8 cellular contexts compared by ENCODE assay signal in genomic region chr5:128213340-128213739, GRCh38.
DNase-seq lines count a peak whose midpoint lies in the region; ATAC-seq, FAIRE-seq and TF ChIP-seq lines count a peak whose summit lies in the region.

No MANE protein-coding gene starts in this region.

- H3K4me1 Mint-ChIP-seq in stimulated activated naive CD8-positive, alpha-beta T cell treated with anti-CD3 and anti-CD28 coated beads, Interleukin-15, amount 100 ng/mL, for 72 hours: no peaks in the 10 kb centered on the region

- no peaks in the 10 kb centered on the region for H3K9me3 Mint-ChIP-seq in stimulated activated naive CD8-positive, alpha-beta T cell treated with anti-CD3 and anti-CD28 coated beads, Interleukin-15, amount 100 ng/mL, for 72 hours

- H4K20me1 ChIP-seq in PC-3 (ENCODE audit: low read length) (no peaks in the 10 kb centered on the region), GM12878 (ENCODE audit: control insufficient read depth, insufficient read depth) (no peaks in the 10 kb centered on the region)

- SMC1A ChIA-PET in GM12878 (lab: Charles Lee; ENCODE audit: uncharacterized antibody, unreplicated experiment): interaction anchor here (0.7 to 7.0 kb wide), 4 partner anchors 279 to 461 kb away, joined by 3 to 82 read pairs (median 4); no protein-coding TSS in a partner anchor

- no peak for TF ChIP-seq EP300 in GM12878 (IDR thresholded peaks at IDR 0.05; ENCODE audit: borderline replicate concordance in 1 of 2, control insufficient read depth in 1 of 2, low read depth in 2 of 2, low read length in 2 of 2)

- H3K9ac ChIP-seq in PC-3 (ENCODE audit: low read length): no peak overlapping the region
- H3K9ac ChIP-seq in GM12878 (ENCODE audit: control insufficient read depth, insufficient read depth, low read length): no peak overlapping the region

- H3K27me3 Mint-ChIP-seq in stimulated activated naive CD8-positive, alpha-beta T cell treated with anti-CD3 and anti-CD28 coated beads, Interleukin-15, amount 100 ng/mL, for 72 hours: peaks cover 8% of the 10 kb centered on the region

- CTCF ChIA-PET in PC-3 (lab: Charles Lee) (no interaction called here), GM12878 (lab: Yijun Ruan, JAX) (interaction anchor here (0.7 to 4.4 kb wide), 5 partner anchors 272 to 634 kb away, joined by 3 to 34 read pairs (median 6); no protein-coding TSS in a partner anchor)

- H3K4me2 ChIP-seq in PC-3 (ENCODE audit: low read length) (peak overlapping the region; percentile 27; the same call in 1 of the 2 replicates), GM12878 (ENCODE audit: control insufficient read depth, insufficient read depth) (no peak overlapping the region)

- ATAC-seq in PC-3 (peak; percentile 53), GM12878 (peak; percentile 83)
- no peak for ATAC-seq in stimulated activated naive CD8-positive, alpha-beta T cell treated with anti-CD3 and anti-CD28 coated beads, Interleukin-15, amount 100 ng/mL, for 72 hours

- WGBS in GM12878 (ENCODE audit: insufficient coverage, insufficient replicate concordance, low lambda C conversion rate, missing lambda C conversion rate): 17% methylated on average over 4 of the region's 4 CpGs

- H3K27ac Mint-ChIP-seq in stimulated activated naive CD8-positive, alpha-beta T cell treated with anti-CD3 and anti-CD28 coated beads, Interleukin-15, amount 100 ng/mL, for 72 hours: no peak overlapping the region

- H3K79me2 ChIP-seq in PC-3 (ENCODE audit: low read length): no peaks in the 10 kb centered on the region
- H3K79me2 ChIP-seq in GM12878 (ENCODE audit: control insufficient read depth, insufficient read depth, low read length): no peaks in the 10 kb centered on the region

- no peak for TF ChIP-seq POLR2A in GM12878 (IDR thresholded peaks at IDR 0.05; ENCODE audit: low read depth, low read length)

- no peaks in the 10 kb centered on the region; the same call in 1 of the 2 replicates for H3K27me3 ChIP-seq in BE2C
- H3K27me3 ChIP-seq in PC-3 (ENCODE audit: low read length): no peaks in the 10 kb centered on the region
- no peaks in the 10 kb centered on the region for H3K27me3 ChIP-seq in GM12878 (replicated peaks in 1 of 2; ENCODE audit: control insufficient read depth in 2 of 2, insufficient read depth in 2 of 2, low read length in 1 of 2)

- H2AFZ ChIP-seq in PC-3 (ENCODE audit: low read length) (no peak overlapping the region), GM12878 (ENCODE audit: control insufficient read depth, low read depth, low read length) (no peak overlapping the region)

- POLR2A ChIA-PET in PC-3 (lab: Charles Lee; ENCODE audit: unreplicated experiment) (no interaction called here), GM12878 (lab: Charles Lee) (no interaction called here)

- RAD21 ChIA-PET in GM12878 (lab: Charles Lee; ENCODE audit: unreplicated experiment): interaction anchor here (1.9 kb wide), 1 partner anchor 14 kb away, joined by 4 read pairs; no protein-coding TSS in a partner anchor

- FAIRE-seq in GM12878 (lab: Jason Lieb, UNC): peak; percentile 95

- H3K4me3 Mint-ChIP-seq in stimulated activated naive CD8-positive, alpha-beta T cell treated with anti-CD3 and anti-CD28 coated beads, Interleukin-15, amount 100 ng/mL, for 72 hours: no peak overlapping the region

- H3K36me3 ChIP-seq in BE2C (no peaks in the 10 kb centered on the region), PC-3 (ENCODE audit: low read depth, low read length) (no peaks in the 10 kb centered on the region), GM12878 (ENCODE audit: control insufficient read depth in 2 of 2, insufficient read depth in 2 of 2, low read length in 1 of 2) (no peaks in the 10 kb centered on the region)

- no peaks in the 10 kb centered on the region for H3K9me2 ChIP-seq in PC-3 (replicated peaks; ENCODE audit: low read length)

- no peak overlapping the region for H3K27ac ChIP-seq in PC-3 (ENCODE audit: low read length)
- H3K27ac ChIP-seq in GM12878 (ENCODE audit: control insufficient read depth, insufficient read depth): no peak overlapping the region

- H3K9me3 ChIP-seq in BE2C: no peaks in the 10 kb centered on the region
- H3K9me3 ChIP-seq in PC-3 (ENCODE audit: low read length): no peaks in the 10 kb centered on the region
- no peaks in the 10 kb centered on the region for H3K9me3 ChIP-seq in GM12878 (replicated peaks; ENCODE audit: control insufficient read depth, insufficient read depth, low read length)

- peak; percentile 86 for TF ChIP-seq CTCF in BE2C (IDR thresholded peaks at IDR 0.05; ENCODE audit: low read depth, low read length)
- TF ChIP-seq CTCF in GM13977 (IDR thresholded peaks at IDR 0.05; ENCODE audit: extremely low read depth, insufficient read depth, missing control alignments): peak; percentile 82
- peak; percentile 97 for TF ChIP-seq CTCF in PC-3 (conservative IDR thresholded peaks at IDR 0.05; ENCODE audit: low read depth, low read length)
- peak; percentile 66 to 85 (median 71); a peak in 5 of 6 replicates for TF ChIP-seq CTCF in GM12878 (IDR thresholded peaks at IDR 0.05 in 2 of 3, conservative IDR thresholded peaks at IDR 0.05 in 1 of 3; ENCODE audit: control insufficient read depth in 2 of 3, extremely low read depth in 1 of 3, insufficient read depth in 1 of 3, low read depth in 3 of 3, low read length in 3 of 3)

- no peaks in the 10 kb centered on the region for H3K4me1 ChIP-seq in BE2C
- H3K4me1 ChIP-seq in PC-3 (ENCODE audit: insufficient read depth, low read length): peaks cover 13% of the 10 kb centered on the region
- H3K4me1 ChIP-seq in GM12878 (ENCODE audit: control insufficient read depth, insufficient read depth, low read length): no peaks in the 10 kb centered on the region

- DNase-seq in BE2C: peak; percentile 61
- peak; percentile 32 for DNase-seq in GM13977 (ENCODE audit: low spot score)
- peak; percentile 34 for DNase-seq in HS-5 (ENCODE audit: low read depth)
- peak; percentile 84 for DNase-seq in PC-3
- no peak for DNase-seq in GM12878 (ENCODE audit: low read depth, low spot score)
- peak; percentile 75 for DNase-seq in iris pigment epithelial cell (ENCODE audit: low read depth)
- peak; percentile 30 to 31 for DNase-seq in stimulated activated naive CD8-positive, alpha-beta T cell treated with anti-CD3 and anti-CD28 coated beads, Interleukin-15, amount 100 ng/mL, for 72 hours
- DNase-seq in OCI-M2 (lab: John Stamatoyannopoulos, UW; ENCODE audit: unreplicated experiment): no peak

- H3K4me3 ChIP-seq in BE2C (ENCODE audit: low read depth, low read length): no peak overlapping the region
- H3K4me3 ChIP-seq in PC-3 (ENCODE audit: low read length): no peak overlapping the region
- H3K4me3 ChIP-seq in GM12878: no peak overlapping the region

- H3F3A ChIP-seq in PC-3 (ENCODE audit: low read length, unreplicated experiment): no peaks in the 10 kb centered on the region

- intact Hi-C loops in PC-3 (cut with micrococcal nuclease) (loop anchor here (1.0 to 5.0 kb wide), 6 partner anchors 134 to 1554 kb away; no protein-coding TSS in a partner anchor), GM12878 (cut with micrococcal nuclease; ENCODE audit: unreplicated experiment) (loop anchor here (1.0 to 5.0 kb wide), 5 partner anchors 286 to 1554 kb away; no protein-coding TSS in a partner anchor)

- BruUV-seq in PC-3 (replicated peaks; lab: Mats Ljungman, UMichigan): no TSS peak
- BruUV-seq in GM12878 (replicated peaks; lab: Mats Ljungman, UMichigan): no TSS peak

- in situ Hi-C loops in GM13977 (cut with MboI; ENCODE audit: low pct_unique_long_range_greater_than_20kb, low sequenced_read_pairs, unreplicated experiment): loop anchor here (25.0 kb wide), 1 partner anchor 624 kb away; no protein-coding TSS in a partner anchor
- in situ Hi-C loops in GM12878 (cut with MboI): loop anchor here (5.0 to 25.0 kb wide), 4 partner anchors 279 to 1549 kb away; no protein-coding TSS in a partner anchor

- TF ChIP-seq RAD21 in GM12878 (IDR thresholded peaks at IDR 0.05; ENCODE audit: insufficient read depth, low read depth, low read length): peak; percentile 96

TF ChIP-seq in GM12878, 131 proteins besides CTCF, POLR2A, EP300 and RAD21:
- TF ChIP-seq YY1 (IDR thresholded peaks at IDR 0.05; ENCODE audit: low read depth, low read length) (0 out of 2 replicates have a peak, but pooled peaks have one; percentile 15), SMC3 (IDR thresholded peaks at IDR 0.05; ENCODE audit: borderline replicate concordance, low read length) (peak; percentile 80)
- TF ChIP-seq, protein P1, sequence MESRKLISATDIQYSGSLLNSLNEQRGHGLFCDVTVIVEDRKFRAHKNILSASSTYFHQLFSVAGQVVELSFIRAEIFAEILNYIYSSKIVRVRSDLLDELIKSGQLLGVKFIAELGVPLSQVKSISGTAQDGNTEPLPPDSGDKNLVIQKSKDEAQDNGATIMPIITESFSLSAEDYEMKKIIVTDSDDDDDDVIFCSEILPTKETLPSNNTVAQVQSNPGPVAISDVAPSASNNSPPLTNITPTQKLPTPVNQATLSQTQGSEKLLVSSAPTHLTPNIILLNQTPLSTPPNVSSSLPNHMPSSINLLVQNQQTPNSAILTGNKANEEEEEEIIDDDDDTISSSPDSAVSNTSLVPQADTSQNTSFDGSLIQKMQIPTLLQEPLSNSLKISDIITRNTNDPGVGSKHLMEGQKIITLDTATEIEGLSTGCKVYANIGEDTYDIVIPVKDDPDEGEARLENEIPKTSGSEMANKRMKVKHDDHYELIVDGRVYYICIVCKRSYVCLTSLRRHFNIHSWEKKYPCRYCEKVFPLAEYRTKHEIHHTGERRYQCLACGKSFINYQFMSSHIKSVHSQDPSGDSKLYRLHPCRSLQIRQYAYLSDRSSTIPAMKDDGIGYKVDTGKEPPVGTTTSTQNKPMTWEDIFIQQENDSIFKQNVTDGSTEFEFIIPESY (IDR thresholded peaks at IDR 0.05): no peak
TF ChIP-seq in GM12878: peak in this region for 2.

Comparison
In these comparisons a context has a peak if more than half of its experiments do, and no peak if none do; other contexts are left out.
1. DNase-seq: peak in BE2C (single experiment), GM13977 (single experiment), HS-5 (single experiment), PC-3 (single experiment), iris pigment epithelial cell (single experiment) and stimulated activated naive CD8-positive, alpha-beta T cell treated with anti-CD3 and anti-CD28 coated beads, Interleukin-15, amount 100 ng/mL, for 72 hours (2 of 2); none in GM12878 (single experiment) and OCI-M2 (single experiment).
2. Peak in every context shown above with its lines, with median percentiles within 50 percentile points of each other: CTCF ChIP-seq.